ENCODE assay signal across 8 cellular contexts in genomic region chr17:67717624-67718324, GRCh38. TPM values are rescaled to one million over a fixed set of nuclear protein-coding genes. Genes with fewer than 3 reads are reported as not detected.
DNase-seq lines count a peak whose midpoint lies in the region; ATAC-seq and TF ChIP-seq lines count a peak whose summit lies in the region.

Gene NOL11 (plus strand): TSS chr17:67717936. CDS start chr17:67717948, 12 bp downstream.

- no peaks in the 10 kb centered on the region for H3K27me3 Mint-ChIP-seq in activated naive CD4-positive, alpha-beta T cell treated with anti-CD3 and anti-CD28 coated beads, Interleukin-2, amount 50 U/mL, for 24 hours

- H3K27ac ChIP-seq in suprapubic skin, result peak within 1 kb of the TSS; percentile 98

- peak within 1 kb of the TSS; percentile 100 for H3K27ac Mint-ChIP-seq in activated naive CD4-positive, alpha-beta T cell treated with anti-CD3 and anti-CD28 coated beads, Interleukin-2, amount 50 U/mL, for 24 hours

- peak; percentile 98 for DNase-seq in NCI-H1092 (lab: John Stamatoyannopoulos, UW)
- peak; percentile 98 for DNase-seq in germinal center (ENCODE audit: low spot score)
- DNase-seq in nucleus accumbens (lab: John Stamatoyannopoulos, UW), result peak; percentile 94 to 100 (median 99)
- peak; percentile 99 for DNase-seq in suprapubic skin (ENCODE audit: low spot score in 2 of 2)

- peaks cover 23% of the 10 kb centered on the region for H3K36me3 ChIP-seq in suprapubic skin

- peak; percentile 98 for ATAC-seq in HG02610 (IDR thresholded peaks at IDR 0.05; ENCODE audit: unreplicated experiment)
- ATAC-seq in SK-N-SH treated with all-trans-retinoic acid at 6 μM for 48 hours, result peak; percentile 98

- no peak for TF ChIP-seq EP300 in suprapubic skin (IDR thresholded peaks at IDR 0.05)

- peaks cover 23% of the 10 kb centered on the region for H3K4me1 ChIP-seq in suprapubic skin

- peaks cover 6% of the 10 kb centered on the region for H3K36me3 Mint-ChIP-seq in activated naive CD4-positive, alpha-beta T cell treated with anti-CD3 and anti-CD28 coated beads, Interleukin-2, amount 50 U/mL, for 24 hours

- peak within 1 kb of the TSS; percentile 100 for H3K4me3 Mint-ChIP-seq in activated naive CD4-positive, alpha-beta T cell treated with anti-CD3 and anti-CD28 coated beads, Interleukin-2, amount 50 U/mL, for 24 hours

- H3K4me1 Mint-ChIP-seq in activated naive CD4-positive, alpha-beta T cell treated with anti-CD3 and anti-CD28 coated beads, Interleukin-2, amount 50 U/mL, for 24 hours, result peaks cover 25% of the 10 kb centered on the region

- TF ChIP-seq CTCF in suprapubic skin (IDR thresholded peaks at IDR 0.05), result peak; percentile 89 to 98

- no peaks in the 10 kb centered on the region for H3K9me3 ChIP-seq in suprapubic skin

- H3K4me3 ChIP-seq in suprapubic skin, result peak within 1 kb of the TSS; percentile 98

- TF ChIP-seq POLR2A in GM10847 (IDR thresholded peaks at IDR 0.05; ENCODE audit: extremely low read depth, insufficient read length) (peak; percentile 86), suprapubic skin (IDR thresholded peaks at IDR 0.05) (peak; percentile 44 to 74)

- WGBS in suprapubic skin, result under 1% methylated on average over 45 of the region's 49 CpGs

- H3K9me3 Mint-ChIP-seq in activated naive CD4-positive, alpha-beta T cell treated with anti-CD3 and anti-CD28 coated beads, Interleukin-2, amount 50 U/mL, for 24 hours, result no peaks in the 10 kb centered on the region

- no peaks in the 10 kb centered on the region for H3K27me3 ChIP-seq in suprapubic skin

TF ChIP-seq in SK-N-SH treated with all-trans-retinoic acid at 6 μM for 48 hours, 23 proteins besides CTCF, POLR2A, EP300 and RAD21:
- TF ChIP-seq TSHZ2 (CRISPR knock-in tag; IDR thresholded peaks at IDR 0.05) (0 out of 2 replicates have a peak, but pooled peaks have one; percentile 63), ARNTL (CRISPR knock-in tag; IDR thresholded peaks at IDR 0.05; ENCODE audit: borderline replicate concordance, low read depth) (no peak), TCF4 (CRISPR knock-in tag; IDR thresholded peaks at IDR 0.05; ENCODE audit: borderline replicate concordance) (peak; percentile 41; the same call in 1 of the 2 replicates)

RNA-seq across cellular contexts. Expression of gene NOL11, which starts in this region (rescaled TPM):
- 10 to 100 TPM; 25.0 to 43.6 (median 29.6) TPM for total RNA-seq in suprapubic skin

Comparison
In these comparisons a context has a peak if more than half of its experiments do, and no peak if none do; other contexts are left out.
1. Peak in every context shown above with its lines: DNase-seq, ATAC-seq, H3K4me3 ChIP-seq and H3K27ac ChIP-seq.